In genomic region chrX:110409925-110410324, GRCh38 we compare ENCODE assay signal across 14 cellular contexts. TPM values are rescaled to one million over a fixed set of nuclear protein-coding genes. Genes with fewer than 3 reads are reported as not detected.
DNase-seq lines count a peak whose midpoint lies in the region; ATAC-seq and FAIRE-seq lines count a peak whose summit lies in the region.
"Had no signal": no experiment of that assay in that cellular context is flagged by ENCODE, and none has a peak within 500 bp of the region (broad histone marks: within the 10 kb centered on the region; RNA-seq: fewer than 3 reads in every experiment).

No MANE protein-coding gene starts in this region.

- no peaks in the 10 kb centered on the region for H3K9me3 Mint-ChIP-seq in activated CD4-positive, alpha-beta T cell treated with anti-CD3 and anti-CD28 coated beads for 36 hours (ENCODE audit: low read depth)

- WGBS in small intestine, 3 donors: 24 to 46% (median 30%) methylated on average over 6 of the region's 6 CpGs

- no peak overlapping the region for H3K4me3 ChIP-seq in small intestine (ENCODE audit: low read depth in 1 of 2, low read length in 2 of 2)
- H3K4me3 ChIP-seq: transverse colon had no signal

- no peak overlapping the region for H3K27ac Mint-ChIP-seq in activated CD4-positive, alpha-beta T cell treated with anti-CD3 and anti-CD28 coated beads for 36 hours
- H3K27ac Mint-ChIP-seq: activated naive CD8-positive, alpha-beta T cell had no signal

- H3K27me3 ChIP-seq in small intestine (ENCODE audit: control insufficient read depth in 2 of 2, insufficient read depth in 2 of 2, low read length in 2 of 2): no peaks in the 10 kb centered on the region
- H3K27me3 ChIP-seq: transverse colon had no signal

- no peaks in the 10 kb centered on the region for H3K36me3 ChIP-seq in small intestine (ENCODE audit: control insufficient read depth in 2 of 2, insufficient read depth in 2 of 2, low read length in 2 of 2)
- H3K36me3 ChIP-seq: transverse colon had no signal

- H3K27me3 Mint-ChIP-seq in activated CD4-positive, alpha-beta T cell treated with anti-CD3 and anti-CD28 coated beads for 36 hours: no peaks in the 10 kb centered on the region
- H3K27me3 Mint-ChIP-seq: activated naive CD8-positive, alpha-beta T cell had no signal

- peaks cover 6% of the 10 kb centered on the region for H3K4me1 Mint-ChIP-seq in activated CD4-positive, alpha-beta T cell treated with anti-CD3 and anti-CD28 coated beads for 36 hours

- DNase-seq in activated CD4-positive, alpha-beta T cell treated with anti-CD3 and anti-CD28 coated beads for 36 hours: peak; percentile 54
- no peak for DNase-seq in activated CD4-positive, alpha-beta T cell treated with anti-CD3 and anti-CD28 coated beads, Interleukin-2, amount 50 U/mL, for 1 hour
- DNase-seq in NCI-H460 (ENCODE audit: extremely low read depth, low read depth) (peak; percentile 16), dermis blood vessel endothelial cell (peak; percentile 28), small intestine (peak; percentile 6), pons (ENCODE audit: low spot score) (no peak), putamen (ENCODE audit: low spot score) (no peak), left cardiac atrium (no peak)
- DNase-seq: left colon, NCI-H1436 treated with DMSO at 0.1 percent for 48 hours, transverse colon had no signal

- FAIRE-seq in small intestine (lab: Jason Lieb, UNC): no peak

- no peaks in the 10 kb centered on the region for H3K36me3 Mint-ChIP-seq in activated CD4-positive, alpha-beta T cell treated with anti-CD3 and anti-CD28 coated beads for 36 hours (ENCODE audit: low read depth)
- H3K36me3 Mint-ChIP-seq: activated naive CD8-positive, alpha-beta T cell had no signal

- peak; percentile 69 for ATAC-seq in activated CD4-positive, alpha-beta T cell treated with anti-CD3 and anti-CD28 coated beads for 36 hours
- no peak for ATAC-seq in left cardiac atrium
- ATAC-seq: left colon had no signal

- H3K4me1 ChIP-seq in small intestine (ENCODE audit: control insufficient read depth in 2 of 2, insufficient read depth in 1 of 2, low read depth in 1 of 2, low read length in 1 of 2): no peaks in the 10 kb centered on the region
- H3K4me1 ChIP-seq: transverse colon had no signal

- intact Hi-C loops in activated CD4-positive, alpha-beta T cell treated with anti-CD3 and anti-CD28 coated beads for 36 hours (cut with DNase I, micrococcal nuclease): loop anchor here (10.0 kb wide), 2 partner anchors 95 to 495 kb away; partner anchors contain the start of gene AMMECR1 (in 1 of the 2)
- intact Hi-C loops in left cardiac atrium (cut with DNase I): loop anchor here in 1 of 2 donors (5.0 kb wide), 1 partner anchor 253 kb away; no protein-coding TSS in a partner anchor

- H3K4me3 Mint-ChIP-seq in activated CD4-positive, alpha-beta T cell treated with anti-CD3 and anti-CD28 coated beads for 36 hours: no peak overlapping the region
- H3K4me3 Mint-ChIP-seq: activated naive CD8-positive, alpha-beta T cell had no signal

- no peaks in the 10 kb centered on the region for H3K9me3 ChIP-seq in small intestine (ENCODE audit: control insufficient read depth, low read depth)
- H3K9me3 ChIP-seq: transverse colon had no signal

- CTCF ChIA-PET in activated CD4-positive, alpha-beta T cell treated with anti-CD3 and anti-CD28 coated beads for 36 hours (lab: Charles Lee): interaction anchor here (0.7 to 10.7 kb wide), 6 partner anchors 52 to 339 kb away, joined by 3 to 178 read pairs (median 4); no protein-coding TSS in a partner anchor

- POLR2A ChIA-PET in activated CD4-positive, alpha-beta T cell treated with anti-CD3 and anti-CD28 coated beads for 36 hours (lab: Charles Lee): no interaction called here

- no peak overlapping the region for H3K27ac ChIP-seq in small intestine (ENCODE audit: low read depth in 1 of 2, low read length in 1 of 2)
- H3K27ac ChIP-seq: HL-60, transverse colon had no signal

RNA-seq across cellular contexts. Expression of gene RTL9, which starts 51.3 kb away (rescaled TPM):
- under 1 TPM; 0.09 to 0.14 TPM for total RNA-seq in activated CD4-positive, alpha-beta T cell treated with anti-CD3 and anti-CD28 coated beads for 36 hours
- total RNA-seq in NCI-H460 (2014; rRNA removed; shearing (Covaris generic)): 0.02 TPM in 1 of 2 replicates, not detected in the other
- not detected in 2 replicates for polyA plus RNA-seq in NCI-H460 (2014; cell fraction: nucleus; rRNA removed)
- total RNA-seq in dermis blood vessel endothelial cell (not detected in 2 replicates), left cardiac atrium (under 1 TPM; 0.15 to 0.63 TPM)
- polyA plus RNA-seq in small intestine: under 1 TPM in 1 of 3 donors, not detected in 2; 0.04 TPM
- total RNA-seq: left colon, OCI-LY7 had no signal

Comparison
In these comparisons a context has a peak if more than half of its experiments do, and no peak if none do; other contexts are left out.
1. DNase-seq: peak in activated CD4-positive, alpha-beta T cell treated with anti-CD3 and anti-CD28 coated beads for 36 hours (single experiment), NCI-H460 (single experiment), dermis blood vessel endothelial cell (single experiment) and small intestine (single experiment); none in activated CD4-positive, alpha-beta T cell treated with anti-CD3 and anti-CD28 coated beads, Interleukin-2, amount 50 U/mL, for 1 hour (single experiment), pons (single experiment), putamen (single experiment) and left cardiac atrium (single experiment).